In genomic region chr1:216285052-216285451, GRCh38 we compare ENCODE assay signal across 16 cellular contexts.
"Had no signal": no experiment of that assay in that cellular context is flagged by ENCODE, and none has a peak within 500 bp of the region (broad histone marks: within the 10 kb centered on the region; RNA-seq: fewer than 3 reads in every experiment).

No MANE protein-coding gene starts in this region.

- DNase-seq: IMR-90, MV-4-11, NCI-H1048, NCI-H1105, NCI-H1417, NCI-H1436 treated with DMSO at 0.1 percent for 48 hours, NCI-H1694, NCI-H187 treated with DMSO at 0.1 percent for 48 hours, NCI-H2029 treated with DMSO at 0.1 percent for 48 hours, NCI-H2107, NCI-H2227 treated with DMSO at 0.1 percent for 48 hours, NCI-H524, NCI-H526 treated with DMSO at 0.1 percent for 48 hours, NCI-H748 treated with DMSO at 0.1 percent for 48 hours, Right ventricle myocardium superior, RPMI8226 had no signal
